Comparison of ENCODE assay signal across 22 cellular contexts in genomic region chr11:4103269-4103668, GRCh38. TPM values are rescaled to one million over a fixed set of nuclear protein-coding genes. Genes with fewer than 3 reads are reported as not detected.
DNase-seq lines count a peak whose midpoint lies in the region; ATAC-seq and TF ChIP-seq lines count a peak whose summit lies in the region.
"Had no signal": no experiment of that assay in that cellular context is flagged by ENCODE, and none has a peak within 500 bp of the region (broad histone marks: within the 10 kb centered on the region; RNA-seq: fewer than 3 reads in every experiment).

No MANE protein-coding gene starts in this region.

- H3K27me3 ChIP-seq in Loucy (ENCODE audit: insufficient read depth, low read length, poor library complexity, severe bottlenecking) = no peaks in the 10 kb centered on the region
- H3K27me3 ChIP-seq: BE2C; BLaER1 treated with 17β-estradiol and CSF1 and Interleukin-3, amounts not matched to agents 10 nM and 100 nM had no signal

- POLR2A ChIA-PET in RWPE1 (lab: Yijun Ruan, JAX; ENCODE audit: low non-redundant PET) = no interaction called here

- H3K4me1 ChIP-seq in Loucy (ENCODE audit: insufficient read depth, low read length, poor library complexity, severe bottlenecking) = peaks cover 52% of the 10 kb centered on the region
- H3K4me1 ChIP-seq: A549, BE2C had no signal

- CTCF ChIA-PET in RWPE1 (lab: Yijun Ruan, JAX) = no interaction called here
- CTCF ChIA-PET in activated naive CD4-positive, alpha-beta T cell treated with anti-CD3 and anti-CD28 coated beads, Interleukin-2, amount 10 ng/mL, durations not matched to agents 7 days and 5 days (lab: Charles Lee) = no interaction called here

- peaks cover 17 to 33% of the 10 kb centered on the region in 2 donors for H3K36me3 Mint-ChIP-seq in stimulated activated naive B cell treated with anti-CD40 and anti-IgM and Interleukin-4, amounts not matched to agents 10 μg/mL and 1 μg/mL and 100 μg/mL, for 72 hours
- peaks cover 66% of the 10 kb centered on the region for H3K36me3 Mint-ChIP-seq in activated naive CD4-positive, alpha-beta T cell treated with anti-CD3 and anti-CD28 coated beads, Interleukin-2, amount 10 ng/mL, durations not matched to agents 7 days and 5 days

- peak overlapping the region; percentile 52 for H3K4me2 ChIP-seq in Loucy (ENCODE audit: low read depth, low read length, poor library complexity, severe bottlenecking)
- H3K4me2 ChIP-seq: A549; BLaER1 treated with 17β-estradiol and CSF1 and Interleukin-3, amounts not matched to agents 10 nM and 100 nM; GM23338 had no signal

- H4K20me1 ChIP-seq in Loucy (ENCODE audit: insufficient read depth, low read length, poor library complexity, severe bottlenecking) = peaks cover 35% of the 10 kb centered on the region

- no peaks in the 10 kb centered on the region for H3F3A ChIP-seq in Loucy (ENCODE audit: low read depth)

- no peak overlapping the region for H3K9ac ChIP-seq in Loucy (ENCODE audit: low read depth, low read length, poor library complexity, severe bottlenecking)
- H3K9ac ChIP-seq: BLaER1 treated with 17β-estradiol and CSF1 and Interleukin-3, amounts not matched to agents 10 nM and 100 nM had no signal

- peaks cover 53% of the 10 kb centered on the region for H3K36me3 ChIP-seq in Loucy (ENCODE audit: insufficient read depth, low read length)

- no peak for TF ChIP-seq CTCF in Loucy (conservative IDR thresholded peaks at IDR 0.05; ENCODE audit: low read length)
- TF ChIP-seq CTCF in RWPE1 (conservative IDR thresholded peaks at IDR 0.05; ENCODE audit: low read depth) = no peak

- no peaks in the 10 kb centered on the region for H3K9me3 Mint-ChIP-seq in stimulated activated naive B cell treated with anti-CD40 and anti-IgM and Interleukin-4, amounts not matched to agents 10 μg/mL and 1 μg/mL and 100 μg/mL, for 72 hours
- no peaks in the 10 kb centered on the region for H3K9me3 Mint-ChIP-seq in activated naive CD4-positive, alpha-beta T cell treated with anti-CD3 and anti-CD28 coated beads, Interleukin-2, amount 10 ng/mL, durations not matched to agents 7 days and 5 days
- H3K9me3 Mint-ChIP-seq: CD14-positive monocyte; CD4-positive, alpha-beta T cell; CD8-positive, alpha-beta memory T cell; GM23338; H9 had no signal

- H3K27ac Mint-ChIP-seq in stimulated activated naive B cell treated with anti-CD40 and anti-IgM and Interleukin-4, amounts not matched to agents 10 μg/mL and 1 μg/mL and 100 μg/mL, for 72 hours = peak overlapping the region; percentile 57
- no peak overlapping the region for H3K27ac Mint-ChIP-seq in activated naive CD4-positive, alpha-beta T cell treated with anti-CD3 and anti-CD28 coated beads, Interleukin-2, amount 10 ng/mL, durations not matched to agents 7 days and 5 days
- H3K27ac Mint-ChIP-seq: CD4-positive, alpha-beta T cell; GM23338 had no signal

- H2AFZ ChIP-seq in Loucy (ENCODE audit: low read length) = no peak overlapping the region
- H2AFZ ChIP-seq: GM23338 had no signal

- no peaks in the 10 kb centered on the region for H3K9me3 ChIP-seq in Loucy (ENCODE audit: insufficient read depth, low read depth, low read length)
- H3K9me3 ChIP-seq: A549; BE2C; BLaER1 treated with 17β-estradiol and CSF1 and Interleukin-3, amounts not matched to agents 10 nM and 100 nM had no signal

- DNase-seq in RWPE1 (ENCODE audit: low spot score) (no peak), amniotic epithelial cell (ENCODE audit: low read depth) (peak; percentile 77), left lobe of liver (ENCODE audit: low spot score) (no peak), DMS153 treated with DMSO at 0.1 percent for 48 hours (lab: John Stamatoyannopoulos, UW; ENCODE audit: unreplicated experiment) (no peak)
- DNase-seq in stimulated activated naive B cell treated with anti-CD40 and anti-IgM and Interleukin-4, amounts not matched to agents 10 μg/mL and 1 μg/mL and 100 μg/mL, for 72 hours = no peak
- DNase-seq in activated naive CD4-positive, alpha-beta T cell treated with anti-CD3 and anti-CD28 coated beads, Interleukin-2, amount 10 ng/mL, durations not matched to agents 7 days and 5 days = no peak
- DNase-seq: 8988T; ACHN; BE2C; CD4-positive, alpha-beta T cell; CD8-positive, alpha-beta memory T cell; DMS 273 treated with DMSO at 0.1 percent for 48 hours; DMS53; DMS79 treated with DMSO at 0.1 percent for 48 hours; GF-D8; H9 had no signal

- no peaks in the 10 kb centered on the region for H3K9me2 ChIP-seq in Loucy (replicated peaks; ENCODE audit: low read depth, low read length)

- no peak overlapping the region for H3K4me3 Mint-ChIP-seq in stimulated activated naive B cell treated with anti-CD40 and anti-IgM and Interleukin-4, amounts not matched to agents 10 μg/mL and 1 μg/mL and 100 μg/mL, for 72 hours
- no peak overlapping the region for H3K4me3 Mint-ChIP-seq in activated naive CD4-positive, alpha-beta T cell treated with anti-CD3 and anti-CD28 coated beads, Interleukin-2, amount 10 ng/mL, durations not matched to agents 7 days and 5 days
- H3K4me3 Mint-ChIP-seq: CD14-positive monocyte; CD4-positive, alpha-beta T cell; CD8-positive, alpha-beta memory T cell; GM23338; H9 had no signal

- no peak overlapping the region for H3K4me3 ChIP-seq in Loucy (ENCODE audit: low read length, poor library complexity, severe bottlenecking)
- H3K4me3 ChIP-seq: A549; BLaER1 treated with 17β-estradiol and CSF1 and Interleukin-3, amounts not matched to agents 10 nM and 100 nM; GM23338 had no signal

- H3K27me3 Mint-ChIP-seq in stimulated activated naive B cell treated with anti-CD40 and anti-IgM and Interleukin-4, amounts not matched to agents 10 μg/mL and 1 μg/mL and 100 μg/mL, for 72 hours = no peaks in the 10 kb centered on the region
- H3K27me3 Mint-ChIP-seq in activated naive CD4-positive, alpha-beta T cell treated with anti-CD3 and anti-CD28 coated beads, Interleukin-2, amount 10 ng/mL, durations not matched to agents 7 days and 5 days = no peaks in the 10 kb centered on the region
- H3K27me3 Mint-ChIP-seq: CD4-positive, alpha-beta T cell had no signal

- 0 out of 2 replicates have a peak overlapping the region, but pooled peaks have one; percentile 4 for H3K27ac ChIP-seq in RWPE1
- H3K27ac ChIP-seq: A549; BLaER1 treated with 17β-estradiol and CSF1 and Interleukin-3, amounts not matched to agents 10 nM and 100 nM had no signal

- peaks cover 79% of the 10 kb centered on the region for H3K79me2 ChIP-seq in Loucy (ENCODE audit: insufficient read depth, low read length)

- peaks cover 6 to 8% of the 10 kb centered on the region in 2 donors for H3K4me1 Mint-ChIP-seq in stimulated activated naive B cell treated with anti-CD40 and anti-IgM and Interleukin-4, amounts not matched to agents 10 μg/mL and 1 μg/mL and 100 μg/mL, for 72 hours
- H3K4me1 Mint-ChIP-seq in activated naive CD4-positive, alpha-beta T cell treated with anti-CD3 and anti-CD28 coated beads, Interleukin-2, amount 10 ng/mL, durations not matched to agents 7 days and 5 days = peaks cover 45% of the 10 kb centered on the region

- ATAC-seq in stimulated activated naive B cell treated with anti-CD40 and anti-IgM and Interleukin-4, amounts not matched to agents 10 μg/mL and 1 μg/mL and 100 μg/mL, for 72 hours (replicated peaks) = no peak
- ATAC-seq in left lobe of liver = no peak
- ATAC-seq: A549, GM23338, HCT116 had no signal

RNA-seq across cellular contexts. Expression of gene RRM1, which starts 8.7 kb away (rescaled TPM):
- 14.6 TPM for total RNA-seq in left lobe of liver
